ENCODE assay signal across 8 cellular contexts in the genomic region with DNA sequence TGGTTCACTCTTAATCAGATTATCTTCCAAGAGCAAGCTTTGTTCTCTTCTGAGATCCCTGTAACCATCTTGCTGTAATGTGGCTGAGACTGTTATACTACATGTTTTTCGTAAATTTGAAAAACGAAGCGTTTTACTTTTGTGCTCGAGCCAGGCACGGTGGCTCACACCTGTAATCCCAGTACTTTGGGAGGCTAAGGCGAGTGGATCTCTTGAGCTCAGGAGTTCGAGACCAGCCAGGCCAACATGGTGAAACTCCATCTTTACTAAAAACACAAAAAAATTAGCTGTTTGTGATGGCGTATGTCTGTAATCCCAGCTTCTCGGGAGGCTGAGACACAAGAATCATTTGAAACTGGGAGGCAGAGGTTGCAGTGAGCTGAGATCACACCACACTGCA. TPM values are rescaled to one million over a fixed set of nuclear protein-coding genes. Genes with fewer than 3 reads are reported as not detected.
DNase-seq lines count a peak whose midpoint lies in the region; ATAC-seq and TF ChIP-seq lines count a peak whose summit lies in the region.
"Had no signal": no experiment of that assay in that cellular context is flagged by ENCODE, and none has a peak within 500 bp of the region (broad histone marks: within the 10 kb centered on the region; RNA-seq: fewer than 3 reads in every experiment).

No MANE protein-coding gene starts in this region.

- peak overlapping the region; percentile 87 for H2AFZ ChIP-seq in Karpas-422 (ENCODE audit: low read length)

- peak overlapping the region; percentile 76 for H3K4me2 ChIP-seq in Karpas-422 (ENCODE audit: low read depth, low read length, poor library complexity, severe bottlenecking)

- TF ChIP-seq POLR2A in suprapubic skin (IDR thresholded peaks at IDR 0.05): no peak

- no peak for TF ChIP-seq EP300 in suprapubic skin (IDR thresholded peaks at IDR 0.05)

- TF ChIP-seq RAD21 in liver (IDR thresholded peaks at IDR 0.05): no peak

- ATAC-seq in activated naive CD8-positive, alpha-beta T cell treated with anti-CD3 and anti-CD28 coated beads, Interleukin-2, amount 10 ng/mL, durations not matched to agents 7 days and 5 days (ENCODE audit: low read depth): no peak
- ATAC-seq in HG03135 (IDR thresholded peaks at IDR 0.05; ENCODE audit: unreplicated experiment) (no peak), HG03571 (IDR thresholded peaks at IDR 0.05; ENCODE audit: unreplicated experiment) (no peak)

- H3K79me2 ChIP-seq in Karpas-422 (ENCODE audit: low read length): no peaks in the 10 kb centered on the region

- no peaks in the 10 kb centered on the region for H3K9me3 Mint-ChIP-seq in activated naive CD8-positive, alpha-beta T cell treated with anti-CD3 and anti-CD28 coated beads, Interleukin-2, amount 10 ng/mL, durations not matched to agents 7 days and 5 days

- H3K27me3 Mint-ChIP-seq in activated naive CD8-positive, alpha-beta T cell treated with anti-CD3 and anti-CD28 coated beads, Interleukin-2, amount 10 ng/mL, durations not matched to agents 7 days and 5 days: peaks cover 58% of the 10 kb centered on the region

- H3K4me3 ChIP-seq in Karpas-422 (ENCODE audit: low read length): peak overlapping the region; percentile 65
- H3K4me3 ChIP-seq in liver (ENCODE audit: low read depth in 1 of 3, low read length in 3 of 3): peak overlapping the region in 2 of 3 donors; percentile 39 to 54
- H3K4me3 ChIP-seq in suprapubic skin: peak overlapping the region; percentile 47

- DNase-seq in Karpas-422 (no peak), suprapubic skin (ENCODE audit: low spot score in 2 of 2) (no peak), ACHN (no peak)
- DNase-seq in activated naive CD8-positive, alpha-beta T cell treated with anti-CD3 and anti-CD28 coated beads, Interleukin-2, amount 10 ng/mL, durations not matched to agents 7 days and 5 days: no peak
- DNase-seq: NCI-H2171 treated with DMSO at 0.1 percent for 48 hours had no signal

- peaks cover 33% of the 10 kb centered on the region for H3K4me1 Mint-ChIP-seq in activated naive CD8-positive, alpha-beta T cell treated with anti-CD3 and anti-CD28 coated beads, Interleukin-2, amount 10 ng/mL, durations not matched to agents 7 days and 5 days

- H3K27ac ChIP-seq in Karpas-422 (ENCODE audit: low read length): peak overlapping the region; percentile 75
- H3K27ac ChIP-seq in liver (ENCODE audit: low read depth in 1 of 2, low read length in 2 of 2): peak overlapping the region; percentile 67 to 72
- H3K27ac ChIP-seq in suprapubic skin: peak overlapping the region; percentile 78

- H3K27me3 ChIP-seq in Karpas-422 (ENCODE audit: low read length) (no peaks in the 10 kb centered on the region), liver (ENCODE audit: control insufficient read depth in 4 of 4, insufficient read depth in 4 of 4, low read length in 3 of 4) (no peaks in the 10 kb centered on the region), suprapubic skin (no peaks in the 10 kb centered on the region)

- H3K27ac Mint-ChIP-seq in activated naive CD8-positive, alpha-beta T cell treated with anti-CD3 and anti-CD28 coated beads, Interleukin-2, amount 10 ng/mL, durations not matched to agents 7 days and 5 days: no peak overlapping the region

- H3K4me1 ChIP-seq in Karpas-422 (ENCODE audit: low read length) (peaks cover 66% of the 10 kb centered on the region), liver (ENCODE audit: control insufficient read depth in 4 of 4, insufficient read depth in 4 of 4, low read length in 3 of 4) (peaks cover 0 to 15% (median 8%) of the 10 kb centered on the region in 4 donors), suprapubic skin (peaks cover 74% of the 10 kb centered on the region)

- H3K36me3 ChIP-seq in Karpas-422 (ENCODE audit: insufficient read depth, low read length): no peaks in the 10 kb centered on the region
- no peaks in the 10 kb centered on the region for H3K36me3 ChIP-seq in liver (ENCODE audit: control insufficient read depth in 4 of 4, insufficient read depth in 3 of 4, low read depth in 1 of 4, low read length in 3 of 4)
- no peaks in the 10 kb centered on the region for H3K36me3 ChIP-seq in suprapubic skin

- peak overlapping the region; percentile 82 for H3K4me3 Mint-ChIP-seq in activated naive CD8-positive, alpha-beta T cell treated with anti-CD3 and anti-CD28 coated beads, Interleukin-2, amount 10 ng/mL, durations not matched to agents 7 days and 5 days

- no peaks in the 10 kb centered on the region for H3K9me3 ChIP-seq in Karpas-422 (ENCODE audit: low read length)
- no peaks in the 10 kb centered on the region for H3K9me3 ChIP-seq in liver (ENCODE audit: control insufficient read depth in 4 of 4, low read length in 3 of 4)
- H3K9me3 ChIP-seq in suprapubic skin: no peaks in the 10 kb centered on the region

- H3K36me3 Mint-ChIP-seq in activated naive CD8-positive, alpha-beta T cell treated with anti-CD3 and anti-CD28 coated beads, Interleukin-2, amount 10 ng/mL, durations not matched to agents 7 days and 5 days: no peaks in the 10 kb centered on the region

- in situ Hi-C loops in ACHN (cut with HindIII; ENCODE audit: low pct_ligation_motif_present, low pct_unique_long_range_greater_than_20kb, low sequenced_read_pairs): no loop called here

- POLR2A ChIA-PET in activated naive CD8-positive, alpha-beta T cell treated with anti-CD3 and anti-CD28 coated beads, Interleukin-2, amount 10 ng/mL, durations not matched to agents 7 days and 5 days (lab: Charles Lee): interaction anchor here (1.4 kb wide), 1 partner anchor 73 kb away, joined by 3 read pairs; no protein-coding TSS in a partner anchor

- 82% methylated on average over 9 of the region's 9 CpGs for WGBS in liver
- 86% methylated on average over 9 of the region's 9 CpGs for WGBS in suprapubic skin

- H4K20me1 ChIP-seq in Karpas-422 (ENCODE audit: insufficient read depth, low read depth, low read length): no peaks in the 10 kb centered on the region

- TF ChIP-seq CTCF in liver (IDR thresholded peaks at IDR 0.05; ENCODE audit: low read depth, low read length, missing input control) (no peak), suprapubic skin (IDR thresholded peaks at IDR 0.05) (no peak)

- H3K9ac ChIP-seq in Karpas-422 (ENCODE audit: low read length) (peak overlapping the region; percentile 56), liver (ENCODE audit: low read depth in 1 of 2, low read length in 2 of 2) (peak overlapping the region in 1 of 2 donors; percentile 7)

- no peaks in the 10 kb centered on the region for H3K9me2 ChIP-seq in Karpas-422 (replicated peaks; ENCODE audit: insufficient read depth, low read length)

TF ChIP-seq in liver, 16 proteins besides CTCF, POLR2A, EP300 and RAD21:
- TF ChIP-seq FOXA1 (IDR thresholded peaks at IDR 0.05) (no peak), HNF4G (IDR thresholded peaks at IDR 0.05) (no peak), JUND (IDR thresholded peaks at IDR 0.05) (no peak), NR2F2 (IDR thresholded peaks at IDR 0.05) (no peak), YY1 (IDR thresholded peaks at IDR 0.05) (no peak)
- TF ChIP-seq, protein P1, sequence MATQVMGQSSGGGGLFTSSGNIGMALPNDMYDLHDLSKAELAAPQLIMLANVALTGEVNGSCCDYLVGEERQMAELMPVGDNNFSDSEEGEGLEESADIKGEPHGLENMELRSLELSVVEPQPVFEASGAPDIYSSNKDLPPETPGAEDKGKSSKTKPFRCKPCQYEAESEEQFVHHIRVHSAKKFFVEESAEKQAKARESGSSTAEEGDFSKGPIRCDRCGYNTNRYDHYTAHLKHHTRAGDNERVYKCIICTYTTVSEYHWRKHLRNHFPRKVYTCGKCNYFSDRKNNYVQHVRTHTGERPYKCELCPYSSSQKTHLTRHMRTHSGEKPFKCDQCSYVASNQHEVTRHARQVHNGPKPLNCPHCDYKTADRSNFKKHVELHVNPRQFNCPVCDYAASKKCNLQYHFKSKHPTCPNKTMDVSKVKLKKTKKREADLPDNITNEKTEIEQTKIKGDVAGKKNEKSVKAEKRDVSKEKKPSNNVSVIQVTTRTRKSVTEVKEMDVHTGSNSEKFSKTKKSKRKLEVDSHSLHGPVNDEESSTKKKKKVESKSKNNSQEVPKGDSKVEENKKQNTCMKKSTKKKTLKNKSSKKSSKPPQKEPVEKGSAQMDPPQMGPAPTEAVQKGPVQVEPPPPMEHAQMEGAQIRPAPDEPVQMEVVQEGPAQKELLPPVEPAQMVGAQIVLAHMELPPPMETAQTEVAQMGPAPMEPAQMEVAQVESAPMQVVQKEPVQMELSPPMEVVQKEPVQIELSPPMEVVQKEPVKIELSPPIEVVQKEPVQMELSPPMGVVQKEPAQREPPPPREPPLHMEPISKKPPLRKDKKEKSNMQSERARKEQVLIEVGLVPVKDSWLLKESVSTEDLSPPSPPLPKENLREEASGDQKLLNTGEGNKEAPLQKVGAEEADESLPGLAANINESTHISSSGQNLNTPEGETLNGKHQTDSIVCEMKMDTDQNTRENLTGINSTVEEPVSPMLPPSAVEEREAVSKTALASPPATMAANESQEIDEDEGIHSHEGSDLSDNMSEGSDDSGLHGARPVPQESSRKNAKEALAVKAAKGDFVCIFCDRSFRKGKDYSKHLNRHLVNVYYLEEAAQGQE (IDR thresholded peaks at IDR 0.05): no peak
TF ChIP-seq in liver: peak in this region for 0.

RNA-seq across cellular contexts. Expression of a gene that starts 7.8 kb away (rescaled TPM):
- total RNA-seq in Karpas-422 (2014; rRNA removed; shearing (Covaris generic); ENCODE audit: low replicate concordance): 0.71 and 2.6 TPM in 2 replicates
- 1 to 10 TPM in 1 of 2 experiments, under 1 TPM in 1; 0.28 to 1.2 TPM for total RNA-seq in activated naive CD8-positive, alpha-beta T cell treated with anti-CD3 and anti-CD28 coated beads, Interleukin-2, amount 10 ng/mL, durations not matched to agents 7 days and 5 days
- total RNA-seq in liver (1 to 10 TPM; 2.6 to 3.2 TPM), suprapubic skin (10 to 100 TPM in 2 of 4 donors, 1 to 10 TPM in 2; 5.1 to 34.2 (median 12.8) TPM)
- 1 to 10 TPM; 3.6 to 4.9 TPM for polyA plus RNA-seq in liver

RNA-seq across cellular contexts. Expression of a gene that starts 40.7 kb away (rescaled TPM):
- 32.6 and 53.4 TPM in 2 replicates for total RNA-seq in Karpas-422 (2014; rRNA removed; shearing (Covaris generic); ENCODE audit: low replicate concordance)
- total RNA-seq in activated naive CD8-positive, alpha-beta T cell treated with anti-CD3 and anti-CD28 coated beads, Interleukin-2, amount 10 ng/mL, durations not matched to agents 7 days and 5 days: 10 to 100 TPM; 54.0 to 57.8 TPM
- total RNA-seq in liver (10 to 100 TPM; 14.6 to 26.2 TPM), suprapubic skin (10 to 100 TPM; 45.3 to 76.0 (median 63.7) TPM)
- polyA plus RNA-seq in liver: 1 to 10 TPM; 7.9 to 8.2 TPM

RNA-seq across cellular contexts. Expression of a gene that starts 59.7 kb away (rescaled TPM):
- total RNA-seq in Karpas-422 (2014; rRNA removed; shearing (Covaris generic); ENCODE audit: low replicate concordance): 347 and 387 TPM in 2 replicates
- 100 to 1,000 TPM; 314 to 323 TPM for total RNA-seq in activated naive CD8-positive, alpha-beta T cell treated with anti-CD3 and anti-CD28 coated beads, Interleukin-2, amount 10 ng/mL, durations not matched to agents 7 days and 5 days
- total RNA-seq in liver (100 to 1,000 TPM; 162 to 201 TPM), suprapubic skin (100 to 1,000 TPM; 108 to 172 (median 125) TPM)
- 10 to 100 TPM; 52.3 to 65.4 TPM for polyA plus RNA-seq in liver
